Comparison of ENCODE assay signal across 9 cellular contexts in genomic region chr6:22062807-22063408, GRCh38.
DNase-seq lines count a peak whose midpoint lies in the region; ATAC-seq, FAIRE-seq and TF ChIP-seq lines count a peak whose summit lies in the region.
"Had no signal": no experiment of that assay in that cellular context is flagged by ENCODE, and none has a peak within 500 bp of the region (broad histone marks: within the 10 kb centered on the region; RNA-seq: fewer than 3 reads in every experiment).

No MANE protein-coding gene starts in this region.

- H3K4me3 Mint-ChIP-seq in CD4-positive, alpha-beta memory T cell, result peak overlapping the region in 3 of 8 donors; percentile 8 to 64 (median 44)
- H3K4me3 Mint-ChIP-seq in activated T-helper 2 cell treated with anti-CD3 and anti-CD28 coated beads, Interferon-gamma antibody, Interleukin-2, Interleukin-4, amounts not matched to agents 10 μg/mL and 5 μg/mL and 100 μg/mL, durations not matched to agents 14 hours and 24 hours and 36 hours (ENCODE audit: low read depth), result peak overlapping the region; percentile 67

- H3K9me1 ChIP-seq in IMR-90 (ENCODE audit: insufficient read depth, low read length), result no peaks in the 10 kb centered on the region

- H3K18ac ChIP-seq in IMR-90 (ENCODE audit: low read depth, low read length), result no peak overlapping the region

- no peaks in the 10 kb centered on the region for H3K36me3 ChIP-seq in CD4-positive, alpha-beta memory T cell (ENCODE audit: insufficient read depth, low read length)
- H3K36me3 ChIP-seq in IMR-90 (ENCODE audit: control insufficient read depth, insufficient read depth, low read length), result peaks cover 4% of the 10 kb centered on the region
- H3K36me3 ChIP-seq: ovary had no signal

- ATAC-seq in IMR-90 (ENCODE audit: low read depth), result no peak

- no peak overlapping the region for H2BK20ac ChIP-seq in IMR-90 (ENCODE audit: low read depth, low read length)

- dilution Hi-C loops in IMR-90 (cut with HindIII; ENCODE audit: low sequenced_read_pairs, unreplicated experiment), result no loop called here

- no peak overlapping the region for H4K8ac ChIP-seq in IMR-90 (ENCODE audit: low read depth in 2 of 2, low read length in 2 of 2)

- 100% methylated on average over 6 of the region's 21 CpGs; no CpG with 5 or more reads in 1 of the 2 experiments for WGBS in IMR-90 (ENCODE audit: extremely low coverage in 2 of 2, insufficient read length in 1 of 2), 2 experiments

- no peak overlapping the region for H2BK5ac ChIP-seq in IMR-90 (ENCODE audit: low read depth, low read length, poor library complexity, severe bottlenecking)

- no peak overlapping the region for H3K56ac ChIP-seq in IMR-90 (ENCODE audit: extremely low read depth, insufficient read depth, low read length)

- H3K27me3 Mint-ChIP-seq in CD4-positive, alpha-beta memory T cell, result peaks cover 0 to 1% of the 10 kb centered on the region in 2 donors
- H3K27me3 Mint-ChIP-seq in activated T-helper 2 cell treated with anti-CD3 and anti-CD28 coated beads, Interferon-gamma antibody, Interleukin-2, Interleukin-4, amounts not matched to agents 10 μg/mL and 5 μg/mL and 100 μg/mL, durations not matched to agents 14 hours and 24 hours and 36 hours (ENCODE audit: low read depth), result no peaks in the 10 kb centered on the region

- H4K91ac ChIP-seq in IMR-90 (ENCODE audit: insufficient read depth, low read depth, low read length), result no peak overlapping the region

- H3K4ac ChIP-seq in IMR-90 (ENCODE audit: low read depth, low read length), result no peak overlapping the region

- H2BK15ac ChIP-seq in IMR-90 (ENCODE audit: low read depth, low read length), result no peak overlapping the region

- CTCF ChIA-PET in CD4-positive, alpha-beta memory T cell (lab: Charles Lee; ENCODE audit: partially characterized antibody), result no interaction called here
- CTCF ChIA-PET in IMR-90 (lab: Yijun Ruan, JAX), result no interaction called here

- no peaks in the 10 kb centered on the region for H3K79me1 ChIP-seq in IMR-90 (ENCODE audit: low read depth in 1 of 2, low read length in 2 of 2)

- no peak overlapping the region for H3K9ac ChIP-seq in IMR-90 (ENCODE audit: low read depth, low read length)

- TF ChIP-seq RAD21 in IMR-90 (IDR thresholded peaks at IDR 0.05; ENCODE audit: low read length), result no peak

- TF ChIP-seq CTCF in GM20000 (IDR thresholded peaks at IDR 0.05; ENCODE audit: extremely low read depth, missing control alignments), result no peak
- no peak for TF ChIP-seq CTCF in IMR-90 (conservative IDR thresholded peaks at IDR 0.05; ENCODE audit: low read depth, low read length)

- no peak overlapping the region for H3K14ac ChIP-seq in IMR-90 (replicated peaks; ENCODE audit: low read depth, low read length)

- H3K27me3 ChIP-seq in CD4-positive, alpha-beta memory T cell (ENCODE audit: insufficient read depth, low read length), result no peaks in the 10 kb centered on the region
- no peaks in the 10 kb centered on the region for H3K27me3 ChIP-seq in IMR-90 (ENCODE audit: control insufficient read depth, insufficient read depth, low read length)
- H3K27me3 ChIP-seq: ovary had no signal

- no peak overlapping the region for H3K27ac ChIP-seq in CD4-positive, alpha-beta memory T cell (ENCODE audit: low read depth, low read length)
- H3K27ac ChIP-seq in IMR-90 (ENCODE audit: insufficient read depth, low read length), result no peak overlapping the region
- H3K27ac ChIP-seq: ovary had no signal

- peak overlapping the region in 1 of 7 donors; percentile 56 for H3K27ac Mint-ChIP-seq in CD4-positive, alpha-beta memory T cell
- peak overlapping the region; percentile 97 for H3K27ac Mint-ChIP-seq in activated T-helper 2 cell treated with anti-CD3 and anti-CD28 coated beads, Interferon-gamma antibody, Interleukin-2, Interleukin-4, amounts not matched to agents 10 μg/mL and 5 μg/mL and 100 μg/mL, durations not matched to agents 14 hours and 24 hours and 36 hours

- H3K4me1 Mint-ChIP-seq in CD4-positive, alpha-beta memory T cell, result peaks cover 0 to 8% (median 4%) of the 10 kb centered on the region in 4 donors
- H3K4me1 Mint-ChIP-seq in activated T-helper 2 cell treated with anti-CD3 and anti-CD28 coated beads, Interferon-gamma antibody, Interleukin-2, Interleukin-4, amounts not matched to agents 10 μg/mL and 5 μg/mL and 100 μg/mL, durations not matched to agents 14 hours and 24 hours and 36 hours (ENCODE audit: low read depth), result peaks cover 69% of the 10 kb centered on the region

- H3K4me2 ChIP-seq in IMR-90 (ENCODE audit: low read depth, low read length), result no peak overlapping the region

- intact Hi-C loops in CD4-positive, alpha-beta memory T cell (cut with micrococcal nuclease), result no loop called here
- intact Hi-C loops in IMR-90 (cut with micrococcal nuclease), result no loop called here
- intact Hi-C loops in activated T-helper 2 cell treated with anti-CD3 and anti-CD28 coated beads, Interferon-gamma antibody, Interleukin-2, Interleukin-4, amounts not matched to agents 10 μg/mL and 5 μg/mL and 100 μg/mL, durations not matched to agents 14 hours and 24 hours and 36 hours (cut with micrococcal nuclease), result loop anchor here (1.0 to 10.0 kb wide), 6 partner anchors 38 to 1858 kb away; no protein-coding TSS in a partner anchor

- H4K5ac ChIP-seq in IMR-90 (ENCODE audit: low read depth, low read length), result no peak overlapping the region

- no peaks in the 10 kb centered on the region for H3K4me1 ChIP-seq in CD4-positive, alpha-beta memory T cell (ENCODE audit: insufficient read depth, low read length)
- H3K4me1 ChIP-seq in IMR-90 (ENCODE audit: control insufficient read depth, insufficient read depth, low read length), result no peaks in the 10 kb centered on the region; the same call in 1 of the 2 replicates

- DNase-seq in CD4-positive, alpha-beta memory T cell, result peak in 4 of 5 donors; percentile 2 to 30 (median 8)
- DNase-seq in GM20000 (ENCODE audit: low spot score), result peak; percentile 25
- DNase-seq in IMR-90, result no peak
- DNase-seq in activated T-helper 2 cell treated with anti-CD3 and anti-CD28 coated beads, Interferon-gamma antibody, Interleukin-2, Interleukin-4, amounts not matched to agents 10 μg/mL and 5 μg/mL and 100 μg/mL, durations not matched to agents 14 hours and 24 hours and 36 hours (ENCODE audit: low spot score), result peak; percentile 68
- DNase-seq in stimulated activated CD4-positive, alpha-beta T cell treated with anti-CD3 and anti-CD28 coated beads, Interleukin-12 subunit alpha, Interleukin-12 subunit beta, amount 100 ng/mL, for 24 hours (ENCODE audit: low read depth in 2 of 2), result peak; percentile 1 to 15
- no peak for DNase-seq in urothelium cell line (ENCODE audit: low spot score)
- DNase-seq in GM19240 (ENCODE audit: insufficient read length, low spot score), result no peak
- no peak for DNase-seq in SHP77 treated with DMSO at 0.1 percent for 48 hours (lab: John Stamatoyannopoulos, UW)

- H3K23ac ChIP-seq in IMR-90 (ENCODE audit: low read depth, low read length), result no peak overlapping the region

- H2AFZ ChIP-seq in IMR-90 (replicated peaks; ENCODE audit: low read length, poor library complexity), result no peak overlapping the region

- no peaks in the 10 kb centered on the region for H4K20me1 ChIP-seq in IMR-90 (ENCODE audit: insufficient read depth, low read length)

- no TSS peak for BruUV-seq in IMR-90 (replicated peaks; lab: Mats Ljungman, UMichigan)

- peaks cover 0 to 8% (median 3%) of the 10 kb centered on the region in 8 donors for H3K9me3 Mint-ChIP-seq in CD4-positive, alpha-beta memory T cell
- H3K9me3 Mint-ChIP-seq in activated T-helper 2 cell treated with anti-CD3 and anti-CD28 coated beads, Interferon-gamma antibody, Interleukin-2, Interleukin-4, amounts not matched to agents 10 μg/mL and 5 μg/mL and 100 μg/mL, durations not matched to agents 14 hours and 24 hours and 36 hours, result no peaks in the 10 kb centered on the region

- no peak overlapping the region for H2AK9ac ChIP-seq in IMR-90 (replicated peaks; ENCODE audit: low read depth, low read length, poor library complexity)

- no peak overlapping the region for H3K4me3 ChIP-seq in CD4-positive, alpha-beta memory T cell (ENCODE audit: low read length in 2 of 2)
- H3K4me3 ChIP-seq in IMR-90 (ENCODE audit: insufficient read depth, low read depth, low read length), result no peak overlapping the region
- H3K4me3 ChIP-seq: ovary had no signal

- POLR2A ChIA-PET in CD4-positive, alpha-beta memory T cell (lab: Charles Lee; ENCODE audit: partially characterized antibody), result no interaction called here
- POLR2A ChIA-PET in IMR-90 (lab: Charles Lee; ENCODE audit: unreplicated experiment), result no interaction called here

- H2BK120ac ChIP-seq in IMR-90 (ENCODE audit: low read depth, low read length), result no peak overlapping the region

- no peak for FAIRE-seq in urothelium cell line (lab: Jason Lieb, UNC)

- no peaks in the 10 kb centered on the region for H3K9me3 ChIP-seq in CD4-positive, alpha-beta memory T cell (ENCODE audit: control insufficient read depth in 1 of 2, low read length in 2 of 2)
- H3K9me3 ChIP-seq in IMR-90 (ENCODE audit: control insufficient read depth, insufficient read depth, low read length), result no peaks in the 10 kb centered on the region
- H3K9me3 ChIP-seq: ovary had no signal

- TF ChIP-seq POLR2A in IMR-90 (IDR thresholded peaks at IDR 0.05; ENCODE audit: low read depth, low read length), result no peak

- H3K36me3 Mint-ChIP-seq in CD4-positive, alpha-beta memory T cell, result no peaks in the 10 kb centered on the region
- H3K36me3 Mint-ChIP-seq in activated T-helper 2 cell treated with anti-CD3 and anti-CD28 coated beads, Interferon-gamma antibody, Interleukin-2, Interleukin-4, amounts not matched to agents 10 μg/mL and 5 μg/mL and 100 μg/mL, durations not matched to agents 14 hours and 24 hours and 36 hours (ENCODE audit: low read depth), result peaks cover 15% of the 10 kb centered on the region

- peak overlapping the region; percentile 49; the same call in 1 of the 2 replicates for H2AK5ac ChIP-seq in IMR-90 (ENCODE audit: low read depth, low read length)

- in situ Hi-C loops in IMR-90 (cut with MboI; ENCODE audit: low sequenced_read_pairs), result no loop called here

TF ChIP-seq in IMR-90, 13 proteins besides CTCF, POLR2A, EP300 and RAD21 (continues in another document):
- TF ChIP-seq CHD1 (IDR thresholded peaks at IDR 0.05; ENCODE audit: low read depth, low read length) (no peak), FOS (IDR thresholded peaks at IDR 0.05; ENCODE audit: low read depth, low read length) (no peak), USF2 (IDR thresholded peaks at IDR 0.05; ENCODE audit: low read depth, low read length) (no peak), SMC3 (IDR thresholded peaks at IDR 0.05; ENCODE audit: low read depth, low read length) (no peak), NFE2L2 (IDR thresholded peaks at IDR 0.05; ENCODE audit: low read depth, low read length) (no peak), RFX5 (IDR thresholded peaks at IDR 0.05; ENCODE audit: low read depth, low read length) (no peak), CEBPB (IDR thresholded peaks at IDR 0.05; ENCODE audit: low read depth, low read length) (no peak)

Comparison
In these comparisons a context has a peak if more than half of its experiments do, and no peak if none do; other contexts are left out.
1. DNase-seq: peak in CD4-positive, alpha-beta memory T cell (4 of 5), GM20000 (single experiment), activated T-helper 2 cell treated with anti-CD3 and anti-CD28 coated beads, Interferon-gamma antibody, Interleukin-2, Interleukin-4, amounts not matched to agents 10 μg/mL and 5 μg/mL and 100 μg/mL, durations not matched to agents 14 hours and 24 hours and 36 hours (single experiment) and stimulated activated CD4-positive, alpha-beta T cell treated with anti-CD3 and anti-CD28 coated beads, Interleukin-12 subunit alpha, Interleukin-12 subunit beta, amount 100 ng/mL, for 24 hours (2 of 2); none in IMR-90 (single experiment), urothelium cell line (single experiment), GM19240 (single experiment) and SHP77 treated with DMSO at 0.1 percent for 48 hours (single experiment).